In the genomic region with DNA sequence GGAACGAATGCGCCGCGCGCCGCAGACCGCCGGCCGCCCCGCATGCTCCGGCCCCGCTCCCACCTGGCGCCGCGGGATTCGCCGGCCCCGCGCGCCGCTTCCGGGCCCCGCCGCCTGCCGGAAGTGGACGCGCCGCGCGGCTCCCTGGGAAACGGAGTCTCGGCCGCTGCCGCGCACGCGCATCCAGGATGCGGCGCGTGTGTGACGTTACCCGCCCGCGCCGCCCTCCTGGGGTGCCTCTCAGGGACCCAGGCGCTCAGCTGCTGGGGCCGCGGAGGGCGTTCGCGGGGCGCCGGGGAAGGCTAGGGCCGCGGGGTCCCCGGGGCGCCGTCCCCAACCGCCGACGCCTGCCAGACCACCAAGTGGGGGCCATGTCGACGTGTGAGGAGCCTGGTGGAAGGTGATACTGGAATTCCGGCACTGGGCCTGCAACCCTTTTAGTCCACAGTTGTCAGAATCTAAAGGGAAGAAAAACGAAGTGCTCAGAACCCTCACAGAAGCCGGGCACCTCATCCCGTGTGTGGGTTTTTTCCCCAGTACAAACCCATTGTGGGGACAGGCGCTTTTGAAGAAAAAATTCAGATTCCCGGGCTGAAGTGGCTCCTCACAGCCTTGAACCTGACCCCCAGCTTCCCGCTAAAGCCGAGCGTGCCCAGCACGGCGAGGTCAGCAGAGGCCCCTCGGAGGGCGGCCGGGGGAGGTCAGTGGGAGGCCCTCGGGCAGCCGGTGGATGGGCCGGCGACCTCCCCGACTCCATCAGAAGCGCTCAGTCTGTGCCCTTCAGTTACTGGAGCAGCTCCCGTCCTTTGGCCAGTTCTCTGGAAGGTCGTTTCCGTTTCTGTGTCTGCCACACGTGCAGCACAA, we compare ENCODE assay signal across 1 cellular context.
A peak's percentile ranks its signal among the peaks of the same experiment; 100 is the strongest.
TF ChIP-seq lines count a peak whose summit lies in the region.

A gene with protein sequence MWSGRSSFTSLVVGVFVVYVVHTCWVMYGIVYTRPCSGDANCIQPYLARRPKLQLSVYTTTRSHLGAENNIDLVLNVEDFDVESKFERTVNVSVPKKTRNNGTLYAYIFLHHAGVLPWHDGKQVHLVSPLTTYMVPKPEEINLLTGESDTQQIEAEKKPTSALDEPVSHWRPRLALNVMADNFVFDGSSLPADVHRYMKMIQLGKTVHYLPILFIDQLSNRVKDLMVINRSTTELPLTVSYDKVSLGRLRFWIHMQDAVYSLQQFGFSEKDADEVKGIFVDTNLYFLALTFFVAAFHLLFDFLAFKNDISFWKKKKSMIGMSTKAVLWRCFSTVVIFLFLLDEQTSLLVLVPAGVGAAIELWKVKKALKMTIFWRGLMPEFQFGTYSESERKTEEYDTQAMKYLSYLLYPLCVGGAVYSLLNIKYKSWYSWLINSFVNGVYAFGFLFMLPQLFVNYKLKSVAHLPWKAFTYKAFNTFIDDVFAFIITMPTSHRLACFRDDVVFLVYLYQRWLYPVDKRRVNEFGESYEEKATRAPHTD (minus strand): TSS at position 125 of the 864 bp plus-strand sequence. CDS start 258 bp downstream, outside the sequence.

TF ChIP-seq in HepG2, 621 proteins besides CTCF, POLR2A, EP300 and RAD21 (continued from another document and continues in another):
- TF ChIP-seq, protein P1, sequence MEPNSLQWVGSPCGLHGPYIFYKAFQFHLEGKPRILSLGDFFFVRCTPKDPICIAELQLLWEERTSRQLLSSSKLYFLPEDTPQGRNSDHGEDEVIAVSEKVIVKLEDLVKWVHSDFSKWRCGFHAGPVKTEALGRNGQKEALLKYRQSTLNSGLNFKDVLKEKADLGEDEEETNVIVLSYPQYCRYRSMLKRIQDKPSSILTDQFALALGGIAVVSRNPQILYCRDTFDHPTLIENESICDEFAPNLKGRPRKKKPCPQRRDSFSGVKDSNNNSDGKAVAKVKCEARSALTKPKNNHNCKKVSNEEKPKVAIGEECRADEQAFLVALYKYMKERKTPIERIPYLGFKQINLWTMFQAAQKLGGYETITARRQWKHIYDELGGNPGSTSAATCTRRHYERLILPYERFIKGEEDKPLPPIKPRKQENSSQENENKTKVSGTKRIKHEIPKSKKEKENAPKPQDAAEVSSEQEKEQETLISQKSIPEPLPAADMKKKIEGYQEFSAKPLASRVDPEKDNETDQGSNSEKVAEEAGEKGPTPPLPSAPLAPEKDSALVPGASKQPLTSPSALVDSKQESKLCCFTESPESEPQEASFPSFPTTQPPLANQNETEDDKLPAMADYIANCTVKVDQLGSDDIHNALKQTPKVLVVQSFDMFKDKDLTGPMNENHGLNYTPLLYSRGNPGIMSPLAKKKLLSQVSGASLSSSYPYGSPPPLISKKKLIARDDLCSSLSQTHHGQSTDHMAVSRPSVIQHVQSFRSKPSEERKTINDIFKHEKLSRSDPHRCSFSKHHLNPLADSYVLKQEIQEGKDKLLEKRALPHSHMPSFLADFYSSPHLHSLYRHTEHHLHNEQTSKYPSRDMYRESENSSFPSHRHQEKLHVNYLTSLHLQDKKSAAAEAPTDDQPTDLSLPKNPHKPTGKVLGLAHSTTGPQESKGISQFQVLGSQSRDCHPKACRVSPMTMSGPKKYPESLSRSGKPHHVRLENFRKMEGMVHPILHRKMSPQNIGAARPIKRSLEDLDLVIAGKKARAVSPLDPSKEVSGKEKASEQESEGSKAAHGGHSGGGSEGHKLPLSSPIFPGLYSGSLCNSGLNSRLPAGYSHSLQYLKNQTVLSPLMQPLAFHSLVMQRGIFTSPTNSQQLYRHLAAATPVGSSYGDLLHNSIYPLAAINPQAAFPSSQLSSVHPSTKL (CRISPR knock-in tag; IDR thresholded peaks at IDR 0.05): 0 out of 2 replicates have a peak, but pooled peaks have one; percentile 13
- TF ChIP-seq ERF (CRISPR knock-in tag; IDR thresholded peaks at IDR 0.05) (no peak), ZNF33B (CRISPR knock-in tag; IDR thresholded peaks at IDR 0.05) (no peak), SP4 (CRISPR knock-in tag; IDR thresholded peaks at IDR 0.05) (no peak), MEF2D (CRISPR knock-in tag; IDR thresholded peaks at IDR 0.05) (no peak), ZFY (CRISPR knock-in tag; IDR thresholded peaks at IDR 0.05) (peak; percentile 93), ZNF205 (CRISPR knock-in tag; IDR thresholded peaks at IDR 0.05) (no peak), KLF9 (CRISPR knock-in tag; IDR thresholded peaks at IDR 0.05; ENCODE audit: low read depth) (no peak), EZH2 (conservative IDR thresholded peaks at IDR 0.05; ENCODE audit: low read depth, low read length) (no peak), CBX2 (IDR thresholded peaks at IDR 0.05; ENCODE audit: low read depth, low read length) (no peak), CBX2 (CRISPR knock-in tag; IDR thresholded peaks at IDR 0.05; ENCODE audit: low read depth) (no peak), MTF2 (CRISPR knock-in tag; IDR thresholded peaks at IDR 0.05; ENCODE audit: borderline replicate concordance) (no peak), SNAPC2 (CRISPR knock-in tag; IDR thresholded peaks at IDR 0.05) (no peak), ATF1 (CRISPR knock-in tag; IDR thresholded peaks at IDR 0.05) (peak; percentile 81), JARID2 (CRISPR knock-in tag; IDR thresholded peaks at IDR 0.05; ENCODE audit: insufficient replicate concordance) (no peak), ISX (CRISPR knock-in tag; conservative IDR thresholded peaks at IDR 0.05) (no peak), TRIM24 (CRISPR knock-in tag; IDR thresholded peaks at IDR 0.05) (no peak), SP1 (IDR thresholded peaks at IDR 0.05) (no peak), SP1 (CRISPR knock-in tag; IDR thresholded peaks at IDR 0.05) (no peak), SSRP1 (CRISPR knock-in tag; IDR thresholded peaks at IDR 0.05) (no peak)
- TF ChIP-seq, protein P2, sequence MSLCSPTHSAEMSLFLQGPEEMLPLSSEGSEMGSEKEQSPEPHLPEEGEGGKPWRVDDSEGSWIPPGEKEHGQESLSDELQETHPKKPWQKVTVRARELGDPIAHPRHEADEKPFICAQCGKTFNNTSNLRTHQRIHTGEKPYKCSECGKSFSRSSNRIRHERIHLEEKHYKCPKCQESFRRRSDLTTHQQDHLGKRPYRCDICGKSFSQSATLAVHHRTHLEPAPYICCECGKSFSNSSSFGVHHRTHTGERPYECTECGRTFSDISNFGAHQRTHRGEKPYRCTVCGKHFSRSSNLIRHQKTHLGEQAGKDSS (CRISPR knock-in tag; IDR thresholded peaks at IDR 0.05; ENCODE audit: borderline replicate concordance, low read depth): peak; percentile 41; the same call in 1 of the 2 replicates
- TF ChIP-seq, protein P3, sequence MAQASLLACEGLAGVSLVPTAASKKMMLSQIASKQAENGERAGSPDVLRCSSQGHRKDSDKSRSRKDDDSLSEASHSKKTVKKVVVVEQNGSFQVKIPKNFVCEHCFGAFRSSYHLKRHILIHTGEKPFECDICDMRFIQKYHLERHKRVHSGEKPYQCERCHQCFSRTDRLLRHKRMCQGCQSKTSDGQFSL (CRISPR knock-in tag; IDR thresholded peaks at IDR 0.05): no peak
- TF ChIP-seq, protein P4, sequence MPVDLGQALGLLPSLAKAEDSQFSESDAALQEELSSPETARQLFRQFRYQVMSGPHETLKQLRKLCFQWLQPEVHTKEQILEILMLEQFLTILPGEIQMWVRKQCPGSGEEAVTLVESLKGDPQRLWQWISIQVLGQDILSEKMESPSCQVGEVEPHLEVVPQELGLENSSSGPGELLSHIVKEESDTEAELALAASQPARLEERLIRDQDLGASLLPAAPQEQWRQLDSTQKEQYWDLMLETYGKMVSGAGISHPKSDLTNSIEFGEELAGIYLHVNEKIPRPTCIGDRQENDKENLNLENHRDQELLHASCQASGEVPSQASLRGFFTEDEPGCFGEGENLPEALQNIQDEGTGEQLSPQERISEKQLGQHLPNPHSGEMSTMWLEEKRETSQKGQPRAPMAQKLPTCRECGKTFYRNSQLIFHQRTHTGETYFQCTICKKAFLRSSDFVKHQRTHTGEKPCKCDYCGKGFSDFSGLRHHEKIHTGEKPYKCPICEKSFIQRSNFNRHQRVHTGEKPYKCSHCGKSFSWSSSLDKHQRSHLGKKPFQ (CRISPR knock-in tag; IDR thresholded peaks at IDR 0.05; ENCODE audit: insufficient replicate concordance): no peak
- TF ChIP-seq, protein P5, sequence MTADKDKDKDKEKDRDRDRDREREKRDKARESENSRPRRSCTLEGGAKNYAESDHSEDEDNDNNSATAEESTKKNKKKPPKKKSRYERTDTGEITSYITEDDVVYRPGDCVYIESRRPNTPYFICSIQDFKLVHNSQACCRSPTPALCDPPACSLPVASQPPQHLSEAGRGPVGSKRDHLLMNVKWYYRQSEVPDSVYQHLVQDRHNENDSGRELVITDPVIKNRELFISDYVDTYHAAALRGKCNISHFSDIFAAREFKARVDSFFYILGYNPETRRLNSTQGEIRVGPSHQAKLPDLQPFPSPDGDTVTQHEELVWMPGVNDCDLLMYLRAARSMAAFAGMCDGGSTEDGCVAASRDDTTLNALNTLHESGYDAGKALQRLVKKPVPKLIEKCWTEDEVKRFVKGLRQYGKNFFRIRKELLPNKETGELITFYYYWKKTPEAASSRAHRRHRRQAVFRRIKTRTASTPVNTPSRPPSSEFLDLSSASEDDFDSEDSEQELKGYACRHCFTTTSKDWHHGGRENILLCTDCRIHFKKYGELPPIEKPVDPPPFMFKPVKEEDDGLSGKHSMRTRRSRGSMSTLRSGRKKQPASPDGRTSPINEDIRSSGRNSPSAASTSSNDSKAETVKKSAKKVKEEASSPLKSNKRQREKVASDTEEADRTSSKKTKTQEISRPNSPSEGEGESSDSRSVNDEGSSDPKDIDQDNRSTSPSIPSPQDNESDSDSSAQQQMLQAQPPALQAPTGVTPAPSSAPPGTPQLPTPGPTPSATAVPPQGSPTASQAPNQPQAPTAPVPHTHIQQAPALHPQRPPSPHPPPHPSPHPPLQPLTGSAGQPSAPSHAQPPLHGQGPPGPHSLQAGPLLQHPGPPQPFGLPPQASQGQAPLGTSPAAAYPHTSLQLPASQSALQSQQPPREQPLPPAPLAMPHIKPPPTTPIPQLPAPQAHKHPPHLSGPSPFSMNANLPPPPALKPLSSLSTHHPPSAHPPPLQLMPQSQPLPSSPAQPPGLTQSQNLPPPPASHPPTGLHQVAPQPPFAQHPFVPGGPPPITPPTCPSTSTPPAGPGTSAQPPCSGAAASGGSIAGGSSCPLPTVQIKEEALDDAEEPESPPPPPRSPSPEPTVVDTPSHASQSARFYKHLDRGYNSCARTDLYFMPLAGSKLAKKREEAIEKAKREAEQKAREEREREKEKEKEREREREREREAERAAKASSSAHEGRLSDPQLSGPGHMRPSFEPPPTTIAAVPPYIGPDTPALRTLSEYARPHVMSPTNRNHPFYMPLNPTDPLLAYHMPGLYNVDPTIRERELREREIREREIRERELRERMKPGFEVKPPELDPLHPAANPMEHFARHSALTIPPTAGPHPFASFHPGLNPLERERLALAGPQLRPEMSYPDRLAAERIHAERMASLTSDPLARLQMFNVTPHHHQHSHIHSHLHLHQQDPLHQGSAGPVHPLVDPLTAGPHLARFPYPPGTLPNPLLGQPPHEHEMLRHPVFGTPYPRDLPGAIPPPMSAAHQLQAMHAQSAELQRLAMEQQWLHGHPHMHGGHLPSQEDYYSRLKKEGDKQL (CRISPR knock-in tag; IDR thresholded peaks at IDR 0.05; ENCODE audit: low read depth): no peak
- TF ChIP-seq, protein P6, sequence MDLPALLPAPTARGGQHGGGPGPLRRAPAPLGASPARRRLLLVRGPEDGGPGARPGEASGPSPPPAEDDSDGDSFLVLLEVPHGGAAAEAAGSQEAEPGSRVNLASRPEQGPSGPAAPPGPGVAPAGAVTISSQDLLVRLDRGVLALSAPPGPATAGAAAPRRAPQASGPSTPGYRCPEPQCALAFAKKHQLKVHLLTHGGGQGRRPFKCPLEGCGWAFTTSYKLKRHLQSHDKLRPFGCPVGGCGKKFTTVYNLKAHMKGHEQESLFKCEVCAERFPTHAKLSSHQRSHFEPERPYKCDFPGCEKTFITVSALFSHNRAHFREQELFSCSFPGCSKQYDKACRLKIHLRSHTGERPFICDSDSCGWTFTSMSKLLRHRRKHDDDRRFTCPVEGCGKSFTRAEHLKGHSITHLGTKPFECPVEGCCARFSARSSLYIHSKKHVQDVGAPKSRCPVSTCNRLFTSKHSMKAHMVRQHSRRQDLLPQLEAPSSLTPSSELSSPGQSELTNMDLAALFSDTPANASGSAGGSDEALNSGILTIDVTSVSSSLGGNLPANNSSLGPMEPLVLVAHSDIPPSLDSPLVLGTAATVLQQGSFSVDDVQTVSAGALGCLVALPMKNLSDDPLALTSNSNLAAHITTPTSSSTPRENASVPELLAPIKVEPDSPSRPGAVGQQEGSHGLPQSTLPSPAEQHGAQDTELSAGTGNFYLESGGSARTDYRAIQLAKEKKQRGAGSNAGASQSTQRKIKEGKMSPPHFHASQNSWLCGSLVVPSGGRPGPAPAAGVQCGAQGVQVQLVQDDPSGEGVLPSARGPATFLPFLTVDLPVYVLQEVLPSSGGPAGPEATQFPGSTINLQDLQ (CRISPR knock-in tag; IDR thresholded peaks at IDR 0.05): peak; percentile 35; the same call in 1 of the 2 replicates
- TF ChIP-seq, protein P7, sequence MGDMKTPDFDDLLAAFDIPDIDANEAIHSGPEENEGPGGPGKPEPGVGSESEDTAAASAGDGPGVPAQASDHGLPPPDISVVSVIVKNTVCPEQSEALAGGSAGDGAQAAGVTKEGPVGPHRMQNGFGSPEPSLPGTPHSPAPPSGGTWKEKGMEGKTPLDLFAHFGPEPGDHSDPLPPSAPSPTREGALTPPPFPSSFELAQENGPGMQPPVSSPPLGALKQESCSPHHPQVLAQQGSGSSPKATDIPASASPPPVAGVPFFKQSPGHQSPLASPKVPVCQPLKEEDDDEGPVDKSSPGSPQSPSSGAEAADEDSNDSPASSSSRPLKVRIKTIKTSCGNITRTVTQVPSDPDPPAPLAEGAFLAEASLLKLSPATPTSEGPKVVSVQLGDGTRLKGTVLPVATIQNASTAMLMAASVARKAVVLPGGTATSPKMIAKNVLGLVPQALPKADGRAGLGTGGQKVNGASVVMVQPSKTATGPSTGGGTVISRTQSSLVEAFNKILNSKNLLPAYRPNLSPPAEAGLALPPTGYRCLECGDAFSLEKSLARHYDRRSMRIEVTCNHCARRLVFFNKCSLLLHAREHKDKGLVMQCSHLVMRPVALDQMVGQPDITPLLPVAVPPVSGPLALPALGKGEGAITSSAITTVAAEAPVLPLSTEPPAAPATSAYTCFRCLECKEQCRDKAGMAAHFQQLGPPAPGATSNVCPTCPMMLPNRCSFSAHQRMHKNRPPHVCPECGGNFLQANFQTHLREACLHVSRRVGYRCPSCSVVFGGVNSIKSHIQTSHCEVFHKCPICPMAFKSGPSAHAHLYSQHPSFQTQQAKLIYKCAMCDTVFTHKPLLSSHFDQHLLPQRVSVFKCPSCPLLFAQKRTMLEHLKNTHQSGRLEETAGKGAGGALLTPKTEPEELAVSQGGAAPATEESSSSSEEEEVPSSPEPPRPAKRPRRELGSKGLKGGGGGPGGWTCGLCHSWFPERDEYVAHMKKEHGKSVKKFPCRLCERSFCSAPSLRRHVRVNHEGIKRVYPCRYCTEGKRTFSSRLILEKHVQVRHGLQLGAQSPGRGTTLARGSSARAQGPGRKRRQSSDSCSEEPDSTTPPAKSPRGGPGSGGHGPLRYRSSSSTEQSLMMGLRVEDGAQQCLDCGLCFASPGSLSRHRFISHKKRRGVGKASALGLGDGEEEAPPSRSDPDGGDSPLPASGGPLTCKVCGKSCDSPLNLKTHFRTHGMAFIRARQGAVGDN (CRISPR knock-in tag; IDR thresholded peaks at IDR 0.05): peak; percentile 68
- TF ChIP-seq, protein P8, sequence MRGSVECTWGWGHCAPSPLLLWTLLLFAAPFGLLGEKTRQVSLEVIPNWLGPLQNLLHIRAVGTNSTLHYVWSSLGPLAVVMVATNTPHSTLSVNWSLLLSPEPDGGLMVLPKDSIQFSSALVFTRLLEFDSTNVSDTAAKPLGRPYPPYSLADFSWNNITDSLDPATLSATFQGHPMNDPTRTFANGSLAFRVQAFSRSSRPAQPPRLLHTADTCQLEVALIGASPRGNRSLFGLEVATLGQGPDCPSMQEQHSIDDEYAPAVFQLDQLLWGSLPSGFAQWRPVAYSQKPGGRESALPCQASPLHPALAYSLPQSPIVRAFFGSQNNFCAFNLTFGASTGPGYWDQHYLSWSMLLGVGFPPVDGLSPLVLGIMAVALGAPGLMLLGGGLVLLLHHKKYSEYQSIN (CRISPR knock-in tag; IDR thresholded peaks at IDR 0.05; ENCODE audit: borderline replicate concordance): no peak
- TF ChIP-seq, protein P9, sequence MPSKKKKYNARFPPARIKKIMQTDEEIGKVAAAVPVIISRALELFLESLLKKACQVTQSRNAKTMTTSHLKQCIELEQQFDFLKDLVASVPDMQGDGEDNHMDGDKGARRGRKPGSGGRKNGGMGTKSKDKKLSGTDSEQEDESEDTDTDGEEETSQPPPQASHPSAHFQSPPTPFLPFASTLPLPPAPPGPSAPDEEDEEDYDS (CRISPR knock-in tag; IDR thresholded peaks at IDR 0.05): no peak
